In genomic region chr6:125802943-125803377, GRCh38 we compare ENCODE assay signal across 10 cellular contexts. TPM values are rescaled to one million over a fixed set of nuclear protein-coding genes. Genes with fewer than 3 reads are reported as not detected.
DNase-seq lines count a peak whose midpoint lies in the region; ATAC-seq and TF ChIP-seq lines count a peak whose summit lies in the region.
"Had no signal": no experiment of that assay in that cellular context is flagged by ENCODE, and none has a peak within 500 bp of the region (broad histone marks: within the 10 kb centered on the region; RNA-seq: fewer than 3 reads in every experiment).

No MANE protein-coding gene starts in this region.

- no peaks in the 10 kb centered on the region for H3K9me3 ChIP-seq in right cardiac atrium (ENCODE audit: control insufficient read depth, low read length)

- intact Hi-C loops in right cardiac atrium (cut with DNase I): loop anchor here in 1 of 4 donors (10.0 kb wide), 1 partner anchor 152 kb away; the partner anchor contains the start of gene HINT3

- H3K4me1 ChIP-seq in right cardiac atrium (ENCODE audit: control insufficient read depth, insufficient read depth, low read length): peaks cover 3% of the 10 kb centered on the region

- WGBS in right cardiac atrium: 41% methylated on average over 4 of the region's 4 CpGs

- H3K27ac ChIP-seq in right cardiac atrium (ENCODE audit: low read length): no peak overlapping the region

- H3K4me3 ChIP-seq in AG10803 (ENCODE audit: low read length): no peak overlapping the region
- H3K4me3 ChIP-seq in right cardiac atrium (ENCODE audit: low read length): no peak overlapping the region

- ATAC-seq in GM21723 (IDR thresholded peaks at IDR 0.05; ENCODE audit: unreplicated experiment) (peak; percentile 24), SK-N-SH treated with all-trans-retinoic acid at 6 μM for 48 hours (peak; percentile 31; the same call in 2 of the 3 replicates), right cardiac atrium (peak; percentile 62 to 65), GM18511 (IDR thresholded peaks at IDR 0.05; ENCODE audit: unreplicated experiment) (no peak), HG02763 (IDR thresholded peaks at IDR 0.05; ENCODE audit: unreplicated experiment) (no peak)

- no peak for TF ChIP-seq CTCF in AG10803 (conservative IDR thresholded peaks at IDR 0.05; ENCODE audit: low read length)

- H3K27me3 ChIP-seq in right cardiac atrium (ENCODE audit: control insufficient read depth, insufficient read depth): no peaks in the 10 kb centered on the region

- DNase-seq in AG10803 (ENCODE audit: low read depth) (peak; percentile 36), right cardiac atrium (no peak), NCI-H526 (lab: John Stamatoyannopoulos, UW) (no peak), pons (ENCODE audit: low spot score) (no peak)
- DNase-seq: activated B cell treated with CpG ODN at 0.5 μM for 24 hours, small intestine had no signal

TF ChIP-seq in SK-N-SH treated with all-trans-retinoic acid at 6 μM for 48 hours, 23 proteins besides CTCF, POLR2A, EP300 and RAD21:
- TF ChIP-seq ZNF565 (CRISPR knock-in tag; conservative IDR thresholded peaks at IDR 0.05; ENCODE audit: low read depth) (no peak), SNAI2 (CRISPR knock-in tag; IDR thresholded peaks at IDR 0.05) (no peak), GLIS3 (CRISPR knock-in tag; IDR thresholded peaks at IDR 0.05) (no peak), ARNTL (CRISPR knock-in tag; IDR thresholded peaks at IDR 0.05; ENCODE audit: borderline replicate concordance, low read depth) (no peak)

RNA-seq across cellular contexts. Expression of gene NCOA7, which starts 12.2 kb away (rescaled TPM):
- total RNA-seq in right cardiac atrium: 10 to 100 TPM; 12.6 to 18.6 (median 17.0) TPM
- polyA plus RNA-seq in right cardiac atrium: 5.9 TPM

RNA-seq across cellular contexts. Expression of gene HEY2, which starts 53.5 kb away (rescaled TPM):
- 1 to 10 TPM; 2.6 to 6.0 (median 3.7) TPM for total RNA-seq in right cardiac atrium
- polyA plus RNA-seq in right cardiac atrium: 3.1 TPM
- total RNA-seq: activated B cell treated with CpG ODN at 0.5 μM for 24 hours had no signal

Comparison
In these comparisons a context has a peak if more than half of its experiments do, and no peak if none do; other contexts are left out.
1. ATAC-seq: peak in GM21723 (single experiment), SK-N-SH treated with all-trans-retinoic acid at 6 μM for 48 hours (single experiment) and right cardiac atrium (2 of 2); none in GM18511 (single experiment) and HG02763 (single experiment).